ENCODE assay signal across 2 cellular contexts in genomic region chr6:157763894-157764345, GRCh38.
TF ChIP-seq lines count a peak whose summit lies in the region.

No MANE protein-coding gene starts in this region.

TF ChIP-seq in GM23338, 12 proteins besides CTCF, POLR2A, EP300 and RAD21 (continued from another document):
- TF ChIP-seq REST (IDR thresholded peaks at IDR 0.05; ENCODE audit: unreplicated experiment) (no peak), STAT1 (IDR thresholded peaks at IDR 0.05; ENCODE audit: unreplicated experiment) (no peak), NANOG (IDR thresholded peaks at IDR 0.05; ENCODE audit: borderline replicate concordance) (no peak), CREB1 (CRISPR knock-in tag; IDR thresholded peaks at IDR 0.05; ENCODE audit: low read depth) (no peak), JUNB (IDR thresholded peaks at IDR 0.05; ENCODE audit: unreplicated experiment) (no peak), POLR2AphosphoS5 (IDR thresholded peaks at IDR 0.05; ENCODE audit: low read depth) (no peak), ETS1 (IDR thresholded peaks at IDR 0.05) (no peak), ZNF331 (CRISPR knock-in tag; IDR thresholded peaks at IDR 0.05; ENCODE audit: low read depth) (no peak), ZNF462 (CRISPR knock-in tag; IDR thresholded peaks at IDR 0.05) (no peak), EZH2phosphoT487 (IDR thresholded peaks at IDR 0.05; ENCODE audit: unreplicated experiment) (no peak), EZH2 (IDR thresholded peaks at IDR 0.05; ENCODE audit: low read depth, unreplicated experiment) (no peak)

TF ChIP-seq in HepG2, 621 proteins besides CTCF, POLR2A, EP300 and RAD21 (continued from another document):
- 0 out of 2 replicates have a peak, but pooled peaks have one; percentile 32 for TF ChIP-seq HBP1 (CRISPR knock-in tag; IDR thresholded peaks at IDR 0.05; ENCODE audit: low read depth)
- TF ChIP-seq PCBP2 (optimal IDR thresholded peaks at IDR 0.05; ENCODE audit: low read depth, low read length, poor library complexity, severe bottlenecking), result no peak
- TF ChIP-seq ELF4 (CRISPR knock-in tag; IDR thresholded peaks at IDR 0.05; ENCODE audit: borderline replicate concordance), result peak; percentile 78; the same call in 1 of the 2 replicates
- TF ChIP-seq ZNF33A (CRISPR knock-in tag; IDR thresholded peaks at IDR 0.05; ENCODE audit: borderline replicate concordance), result 0 out of 2 replicates have a peak, but pooled peaks have one; percentile 4
- TF ChIP-seq NFIC (IDR thresholded peaks at IDR 0.05; ENCODE audit: low read length), result 0 out of 2 replicates have a peak, but pooled peaks have one; percentile 13
- TF ChIP-seq ZNF337 (CRISPR knock-in tag; IDR thresholded peaks at IDR 0.05; ENCODE audit: borderline replicate concordance, low read depth), result 0 out of 2 replicates have a peak, but pooled peaks have one; percentile 34
- TF ChIP-seq TCF12 (IDR thresholded peaks at IDR 0.05), result no peak
- 0 out of 2 replicates have a peak, but pooled peaks have one; percentile 21 for TF ChIP-seq TCF12 (CRISPR knock-in tag; IDR thresholded peaks at IDR 0.05)
- 0 out of 2 replicates have a peak, but pooled peaks have one; percentile 72 for TF ChIP-seq SNAI1 (CRISPR knock-in tag; IDR thresholded peaks at IDR 0.05; ENCODE audit: borderline replicate concordance)
- TF ChIP-seq ZNF235 (CRISPR knock-in tag; IDR thresholded peaks at IDR 0.05; ENCODE audit: borderline replicate concordance), result 0 out of 2 replicates have a peak, but pooled peaks have one; percentile 32
- TF ChIP-seq SNAPC4 (CRISPR knock-in tag; IDR thresholded peaks at IDR 0.05), result peak; percentile 21; the same call in 1 of the 2 replicates
- 0 out of 2 replicates have a peak, but pooled peaks have one; percentile 9 for TF ChIP-seq TFDP2 (CRISPR knock-in tag; IDR thresholded peaks at IDR 0.05)
- TF ChIP-seq E2F1 (CRISPR knock-in tag; IDR thresholded peaks at IDR 0.05), result no peak
TF ChIP-seq in HepG2: peak in this region for 11.
